23 cellular contexts compared by ENCODE assay signal in genomic region chr2:177506998-177507397, GRCh38.
DNase-seq lines count a peak whose midpoint lies in the region; ATAC-seq, FAIRE-seq and TF ChIP-seq lines count a peak whose summit lies in the region.
"Had no signal": no experiment of that assay in that cellular context is flagged by ENCODE, and none has a peak within 500 bp of the region (broad histone marks: within the 10 kb centered on the region; RNA-seq: fewer than 3 reads in every experiment).

No MANE protein-coding gene starts in this region.

- WGBS in pancreas, 2 donors, result 98 to 99% methylated on average over 2 of the region's 2 CpGs
- WGBS in endodermal cell (ENCODE audit: insufficient coverage in 1 of 2, insufficient read length in 1 of 2), 2 experiments, result 100% methylated on average over 2 of the region's 2 CpGs; no CpG with 5 or more reads in 1 of the 2 experiments

- H3K27me3 ChIP-seq in OCI-LY3 (ENCODE audit: low read depth, low read length) (no peaks in the 10 kb centered on the region), pancreas (no peaks in the 10 kb centered on the region), endodermal cell (ENCODE audit: control insufficient read depth, insufficient read depth, low read length, poor library complexity, severe bottlenecking) (no peaks in the 10 kb centered on the region)
- H3K27me3 ChIP-seq: BLaER1 had no signal

- H3K9ac ChIP-seq in OCI-LY3 (ENCODE audit: low read length) (no peak overlapping the region), endodermal cell (ENCODE audit: extremely low read depth, low read length, poor library complexity, severe bottlenecking) (no peak overlapping the region)
- H3K9ac ChIP-seq: BLaER1 had no signal

- ATAC-seq in HG03432 (IDR thresholded peaks at IDR 0.05; ENCODE audit: unreplicated experiment), result peak; percentile 60
- no peak for ATAC-seq in pancreas
- no peak for ATAC-seq in activated T-cell treated with anti-CD3 and anti-CD28 coated beads, Interleukin-2, amount 50 U/mL, for 72 hours (replicated peaks in 1 of 2)
- ATAC-seq: CD8-positive, alpha-beta T cell had no signal

- intact Hi-C loops in pancreas (cut with DNase I), result no loop called here
- intact Hi-C loops in Calu3 (cut with micrococcal nuclease; ENCODE audit: unreplicated experiment), result no loop called here

- peaks cover 2 to 7% of the 10 kb centered on the region in 2 donors for H3K36me3 Mint-ChIP-seq in activated T-cell treated with anti-CD3 and anti-CD28 coated beads, Interleukin-2, amount 50 U/mL, for 72 hours (ENCODE audit: insufficient read depth in 2 of 2)
- peaks cover 24% of the 10 kb centered on the region for H3K36me3 Mint-ChIP-seq in endodermal cell (ENCODE audit: low read depth)
- no peaks in the 10 kb centered on the region for H3K36me3 Mint-ChIP-seq in Calu3 (ENCODE audit: insufficient read depth, unreplicated experiment)

- H3K27me3 Mint-ChIP-seq in activated T-cell treated with anti-CD3 and anti-CD28 coated beads, Interleukin-2, amount 50 U/mL, for 72 hours (ENCODE audit: low read depth), result no peaks in the 10 kb centered on the region
- H3K27me3 Mint-ChIP-seq in endodermal cell (ENCODE audit: insufficient read depth) (no peaks in the 10 kb centered on the region), Calu3 (ENCODE audit: unreplicated experiment) (no peaks in the 10 kb centered on the region)
- H3K27me3 Mint-ChIP-seq: B cell; CD4-positive, CD25-positive, alpha-beta regulatory T cell had no signal

- no peaks in the 10 kb centered on the region for H3K9me3 Mint-ChIP-seq in activated T-cell treated with anti-CD3 and anti-CD28 coated beads, Interleukin-2, amount 50 U/mL, for 72 hours
- no peaks in the 10 kb centered on the region for H3K9me3 Mint-ChIP-seq in endodermal cell
- no peaks in the 10 kb centered on the region for H3K9me3 Mint-ChIP-seq in Calu3 (ENCODE audit: low read depth, unreplicated experiment)
- H3K9me3 Mint-ChIP-seq: CD4-positive, CD25-positive, alpha-beta regulatory T cell; CD8-positive, alpha-beta T cell; HFFc6 had no signal

- H3K4me1 ChIP-seq in OCI-LY3 (ENCODE audit: low read length), result peaks cover 30% of the 10 kb centered on the region
- no peaks in the 10 kb centered on the region for H3K4me1 ChIP-seq in pancreas
- H3K4me1 ChIP-seq in endodermal cell (ENCODE audit: control insufficient read depth, insufficient read depth, low read length), result no peaks in the 10 kb centered on the region
- H3K4me1 ChIP-seq: BLaER1, Caco-2, HAP-1 had no signal

- peak; percentile 5 for FAIRE-seq in pancreas (lab: Jason Lieb, UNC)
- FAIRE-seq: A204.1, D721Med, GM12892, H54 had no signal

- no peak for DNase-seq in pancreas
- no peak for DNase-seq in activated T-cell treated with anti-CD3 and anti-CD28 coated beads, Interleukin-2, amount 50 U/mL, for 72 hours
- DNase-seq in endodermal cell, result no peak
- no peak for DNase-seq in Calu3
- DNase-seq: Caco-2; CD4-positive, CD25-positive, alpha-beta regulatory T cell; CD8-positive, alpha-beta T cell; DMS 273 treated with DMSO at 0.1 percent for 48 hours; DMS79; EL; GF-D8; GOT3; HFFc6 had no signal

- H3K36me3 ChIP-seq in OCI-LY3 (replicated peaks; ENCODE audit: low read depth, low read length) (no peaks in the 10 kb centered on the region), pancreas (no peaks in the 10 kb centered on the region), endodermal cell (ENCODE audit: control insufficient read depth, insufficient read depth, low read length) (peaks cover 81% of the 10 kb centered on the region)
- H3K36me3 ChIP-seq: BLaER1 had no signal

- peaks cover 6% of the 10 kb centered on the region for H3K4me1 Mint-ChIP-seq in activated T-cell treated with anti-CD3 and anti-CD28 coated beads, Interleukin-2, amount 50 U/mL, for 72 hours (ENCODE audit: low read depth)
- H3K4me1 Mint-ChIP-seq in endodermal cell (peaks cover 8% of the 10 kb centered on the region), Calu3 (ENCODE audit: low read depth, unreplicated experiment) (no peaks in the 10 kb centered on the region)
- H3K4me1 Mint-ChIP-seq: B cell had no signal

- H3K27ac Mint-ChIP-seq in activated T-cell treated with anti-CD3 and anti-CD28 coated beads, Interleukin-2, amount 50 U/mL, for 72 hours, result no peak overlapping the region
- H3K27ac Mint-ChIP-seq in endodermal cell (no peak overlapping the region), Calu3 (ENCODE audit: unreplicated experiment) (no peak overlapping the region)
- H3K27ac Mint-ChIP-seq: B cell; CD4-positive, CD25-positive, alpha-beta regulatory T cell; HFFc6 had no signal

- H3K27ac ChIP-seq in OCI-LY3 (ENCODE audit: low read length) (no peak overlapping the region), pancreas (no peak overlapping the region), endodermal cell (ENCODE audit: low read depth, low read length) (no peak overlapping the region)
- H3K27ac ChIP-seq: BLaER1, C4-2B had no signal

- H3K79me2 ChIP-seq in OCI-LY3 (ENCODE audit: low read length), result no peaks in the 10 kb centered on the region

- TF ChIP-seq CTCF in OCI-LY3 (IDR thresholded peaks at IDR 0.05; ENCODE audit: low read depth, low read length) (no peak), pancreas (IDR thresholded peaks at IDR 0.05) (no peak), endodermal cell (conservative IDR thresholded peaks at IDR 0.05) (no peak), Calu3 (IDR thresholded peaks at IDR 0.05; ENCODE audit: unreplicated experiment) (no peak)

- no TSS peak for BruUV-seq in Calu3 (replicated peaks; lab: Mats Ljungman, UMichigan)

- H3K4me2 ChIP-seq in OCI-LY3 (ENCODE audit: low read length), result peak overlapping the region; percentile 39
- H3K4me2 ChIP-seq: BLaER1 had no signal

- H2AFZ ChIP-seq in OCI-LY3 (ENCODE audit: low read depth, low read length), result no peak overlapping the region

- H3K4me3 ChIP-seq in OCI-LY3 (ENCODE audit: low read length) (no peak overlapping the region), pancreas (no peak overlapping the region), endodermal cell (ENCODE audit: low read length) (no peak overlapping the region)
- H3K4me3 ChIP-seq: BLaER1, HAP-1 had no signal

- CTCF ChIA-PET in Calu3 (lab: Charles Lee), result no interaction called here

- no peak overlapping the region for H3K4me3 Mint-ChIP-seq in activated T-cell treated with anti-CD3 and anti-CD28 coated beads, Interleukin-2, amount 50 U/mL, for 72 hours
- no peak overlapping the region for H3K4me3 Mint-ChIP-seq in endodermal cell
- H3K4me3 Mint-ChIP-seq in Calu3 (ENCODE audit: low read depth, unreplicated experiment), result no peak overlapping the region
- H3K4me3 Mint-ChIP-seq: B cell; CD4-positive, CD25-positive, alpha-beta regulatory T cell; CD8-positive, alpha-beta T cell; HFFc6 had no signal

- no peaks in the 10 kb centered on the region for H4K20me1 ChIP-seq in OCI-LY3 (ENCODE audit: insufficient read depth, low read length)
- H4K20me1 ChIP-seq: BLaER1 had no signal

- no peaks in the 10 kb centered on the region for H3K9me3 ChIP-seq in OCI-LY3 (ENCODE audit: insufficient read depth, low read length)
- H3K9me3 ChIP-seq in pancreas, result no peaks in the 10 kb centered on the region
- H3K9me3 ChIP-seq in endodermal cell (ENCODE audit: control insufficient read depth, low read length), result no peaks in the 10 kb centered on the region
- H3K9me3 ChIP-seq: BLaER1, Caco-2, HAP-1 had no signal
